Comparison of ENCODE assay signal across 8 cellular contexts in the genomic region with DNA sequence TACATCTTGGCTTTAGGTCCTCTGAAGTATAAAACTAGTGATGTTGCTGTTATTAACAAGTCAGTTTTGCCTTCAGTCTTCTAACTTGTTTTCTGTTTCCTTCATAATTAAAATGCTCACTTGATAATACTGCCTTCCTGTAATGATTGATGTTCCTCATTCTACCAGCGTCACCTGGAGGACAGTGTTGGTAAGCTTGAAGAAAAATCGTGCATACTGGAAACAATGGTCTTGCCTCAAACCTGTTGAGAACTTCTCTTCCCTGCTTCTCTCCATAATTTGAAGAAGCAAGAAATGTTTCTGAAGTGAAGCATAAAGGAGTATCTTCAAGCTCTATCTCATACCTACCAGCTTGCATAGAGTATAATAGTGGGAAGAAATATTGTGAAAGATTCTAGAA. TPM values are rescaled to one million over a fixed set of nuclear protein-coding genes. Genes with fewer than 3 reads are reported as not detected.
DNase-seq lines count a peak whose midpoint lies in the region; ATAC-seq, FAIRE-seq and TF ChIP-seq lines count a peak whose summit lies in the region.

No MANE protein-coding gene starts in this region.

- peaks cover 79% of the 10 kb centered on the region for H3K79me2 ChIP-seq in OCI-LY7 (ENCODE audit: insufficient read depth, low read depth, low read length)

- H3K9me2 ChIP-seq in OCI-LY7 (ENCODE audit: insufficient read depth, low read length) = no peaks in the 10 kb centered on the region

- TF ChIP-seq POLR2A in lower leg skin (IDR thresholded peaks at IDR 0.05) = no peak

- H3K4me3 ChIP-seq in AG04450 (ENCODE audit: low read depth, low read length) (no peak overlapping the region), OCI-LY7 (ENCODE audit: low read depth, low read length, poor library complexity, severe bottlenecking) (peak overlapping the region; percentile 99), bronchial epithelial cell (ENCODE audit: low read depth, low read length) (no peak overlapping the region), lower leg skin (ENCODE audit: low read depth, poor library complexity, severe bottlenecking) (no peak overlapping the region)

- no peak for DNase-seq in AG04450 (ENCODE audit: low read depth, low spot score)
- peak; percentile 71 for DNase-seq in OCI-LY7 (ENCODE audit: low spot score)
- peak; percentile 58 for DNase-seq in bronchial epithelial cell (ENCODE audit: low read depth)
- DNase-seq in myocyte (ENCODE audit: low read depth) = peak; percentile 46
- no peak for DNase-seq in left lobe of liver (ENCODE audit: low spot score)
- DNase-seq in lower leg skin (ENCODE audit: low spot score in 2 of 2) = no peak

- H3K4me1 ChIP-seq in OCI-LY7 (ENCODE audit: insufficient read depth, low read length, poor library complexity, severe bottlenecking) = peaks cover 36% of the 10 kb centered on the region

- peaks cover 63% of the 10 kb centered on the region for H3K36me3 ChIP-seq in OCI-LY7 (ENCODE audit: insufficient read depth, low read length)
- peaks cover 1% of the 10 kb centered on the region for H3K36me3 ChIP-seq in bronchial epithelial cell (ENCODE audit: control insufficient read depth, insufficient read depth, low read length)

- H3K9me3 ChIP-seq in AG04450 (ENCODE audit: control insufficient read depth, insufficient read depth, low read length) = no peaks in the 10 kb centered on the region
- H3K9me3 ChIP-seq in OCI-LY7 (ENCODE audit: low read length) = no peaks in the 10 kb centered on the region

- 11 to 19% methylated on average over 2 of the region's 2 CpGs for WGBS in lower leg skin, 2 donors

- H2AFZ ChIP-seq in OCI-LY7 (ENCODE audit: low read length) = no peak overlapping the region

- peak overlapping the region; percentile 94 for H3K4me2 ChIP-seq in OCI-LY7 (ENCODE audit: low read length)

- CTCF ChIA-PET in AG04450 (lab: Charles Lee) (no interaction called here), OCI-LY7 (lab: Charles Lee; ENCODE audit: unreplicated experiment) (interaction anchor here (0.5 kb wide), 1 partner anchor 8 kb away, joined by 3 read pairs; no protein-coding TSS in a partner anchor)

- H3K27ac ChIP-seq in AG04450 (ENCODE audit: low read depth, low read length) (no peak overlapping the region), OCI-LY7 (ENCODE audit: low read depth, low read length, poor library complexity, severe bottlenecking) (peak overlapping the region; percentile 87)

- H4K20me1 ChIP-seq in OCI-LY7 (ENCODE audit: insufficient read depth, low read length) = peaks cover 36% of the 10 kb centered on the region

- intact Hi-C loops in OCI-LY7 (cut with micrococcal nuclease; ENCODE audit: unreplicated experiment) (loop anchor here (1.0 to 2.0 kb wide), 2 partner anchors 74 to 285 kb away; a partner anchor contains a TSS), lower leg skin (cut with DNase I; ENCODE audit: low total_unique reads) (loop anchor here (10.0 kb wide), 1 partner anchor 392 kb away; no protein-coding TSS in a partner anchor)

- FAIRE-seq in bronchial epithelial cell (lab: Jason Lieb, UNC) = no peak

- no peak for ATAC-seq in GM21717 (IDR thresholded peaks at IDR 0.05; ENCODE audit: unreplicated experiment)
- no peak for ATAC-seq in left lobe of liver

- no TSS peak for BruUV-seq in OCI-LY7 (replicated peaks; lab: Mats Ljungman, UMichigan)

- H3K27me3 ChIP-seq in AG04450 (ENCODE audit: control insufficient read depth, insufficient read depth, low read length) = no peaks in the 10 kb centered on the region
- H3K27me3 ChIP-seq in bronchial epithelial cell (ENCODE audit: control insufficient read depth, insufficient read depth, low read length) = no peaks in the 10 kb centered on the region

- POLR2A ChIA-PET in AG04450 (lab: Yijun Ruan, JAX) = no interaction called here
- POLR2A ChIA-PET in OCI-LY7 (lab: Charles Lee) = interaction anchor here (0.5 kb wide), 1 partner anchor 103 kb away, joined by 3 read pairs; no protein-coding TSS in a partner anchor

- TF ChIP-seq CTCF in AG04450 (IDR thresholded peaks at IDR 0.05; ENCODE audit: low read depth, low read length) (0 out of 2 replicates have a peak, but pooled peaks have one; percentile 5), GM12872 (IDR thresholded peaks at IDR 0.05; ENCODE audit: insufficient read depth, low read depth, low read length) (peak; percentile 81), OCI-LY7 (conservative IDR thresholded peaks at IDR 0.05; ENCODE audit: low read length) (peak; percentile 94), bronchial epithelial cell (IDR thresholded peaks at IDR 0.05; ENCODE audit: insufficient read depth, low read length, severe bottlenecking) (peak; percentile 72), lower leg skin (IDR thresholded peaks at IDR 0.05) (no peak)

RNA-seq across cellular contexts. Expression of a gene that starts 3.0 kb away (rescaled TPM):
- polyA plus RNA-seq in AG04450 (2011; rRNA removed) = 94.9 and 118 TPM in 2 replicates
- 50.4 and 51.4 TPM in 2 replicates for polyA minus RNA-seq in AG04450 (2011; rRNA and poly(A)+ RNA removed)
- total RNA-seq in OCI-LY7 (2014; rRNA removed; shearing (Covaris generic)) = 103 and 113 TPM in 2 replicates
- total RNA-seq in OCI-LY7 (2022) (145 and 155 TPM in 2 replicates), bronchial epithelial cell (61.9 and 65.3 TPM in 2 replicates), myocyte (56.4 and 66.1 TPM in 2 replicates), left lobe of liver (40.2 TPM), lower leg skin (10 to 100 TPM; 57.8 to 94.0 (median 80.7) TPM)
- 136 TPM for polyA plus RNA-seq in myocyte (2012)

Comparison
In these comparisons a context has a peak if more than half of its experiments do, and no peak if none do; other contexts are left out.
1. DNase-seq: peak in OCI-LY7 (single experiment), bronchial epithelial cell (single experiment) and myocyte (single experiment); none in AG04450 (single experiment), left lobe of liver (single experiment) and lower leg skin (0 of 2).
2. CTCF ChIP-seq: peak in AG04450 (single experiment), GM12872 (single experiment), OCI-LY7 (single experiment) and bronchial epithelial cell (single experiment); none in lower leg skin (0 of 3).